In genomic region chr19:41431426-41432386, GRCh38 we compare ENCODE assay signal across 8 cellular contexts. TPM values are rescaled to one million over a fixed set of nuclear protein-coding genes. Genes with fewer than 3 reads are reported as not detected.
DNase-seq lines count a peak whose midpoint lies in the region; ATAC-seq, FAIRE-seq and TF ChIP-seq lines count a peak whose summit lies in the region.

No MANE protein-coding gene starts in this region.

- H3K9me1 ChIP-seq in K562 (ENCODE audit: control insufficient read depth, insufficient read depth, low read length): no peaks in the 10 kb centered on the region

- H3K4me1 ChIP-seq in Karpas-422 (ENCODE audit: low read length) (peaks cover 11% of the 10 kb centered on the region), K562 (replicated peaks in 1 of 2; ENCODE audit: control insufficient read depth in 2 of 2, insufficient read depth in 2 of 2, low read length in 2 of 2) (peaks cover 14 to 39% of the 10 kb centered on the region in 2 experiments; a peak in 4 of 5 replicates), MM.1S (ENCODE audit: low read length) (no peaks in the 10 kb centered on the region)

- TF ChIP-seq POLR2A in K562 (conservative IDR thresholded peaks at IDR 0.05): no peak

- H3K36me3 ChIP-seq in Karpas-422 (ENCODE audit: insufficient read depth, low read length) (peaks cover 8% of the 10 kb centered on the region; the same call in 1 of the 2 replicates), K562 (ENCODE audit: control insufficient read depth, insufficient read depth, low read length) (peaks cover 41% of the 10 kb centered on the region), MM.1S (replicated peaks; ENCODE audit: insufficient read depth, low read length) (no peaks in the 10 kb centered on the region)

- CTCF ChIA-PET in K562 (lab: Yijun Ruan, JAX; ENCODE audit: low intra/inter-chr PET ratio): no interaction called here

- intact Hi-C loops in K562 (cut with micrococcal nuclease): loop anchor here (5.0 to 10.0 kb wide), 2 partner anchors 34 to 67 kb away; partner anchors contain the start of genes B9D2, BCKDHA and EXOSC5

- TSS peak; percentile 32 for BruUV-seq in K562 (replicated peaks; lab: Mats Ljungman, UMichigan)

- H4K20me1 ChIP-seq in Karpas-422 (ENCODE audit: insufficient read depth, low read depth, low read length) (no peaks in the 10 kb centered on the region), K562 (replicated peaks; ENCODE audit: control insufficient read depth, insufficient read depth, low read length) (no peaks in the 10 kb centered on the region; the same call in 1 of the 2 replicates), MM.1S (ENCODE audit: insufficient read depth, low read length) (no peaks in the 10 kb centered on the region)

- TF ChIP-seq EP300 in K562 (IDR thresholded peaks at IDR 0.05; ENCODE audit: low read length): no peak

- H3K27me3 ChIP-seq in Karpas-422 (ENCODE audit: low read length) (no peaks in the 10 kb centered on the region), K562 (ENCODE audit: control insufficient read depth in 2 of 2, insufficient read depth in 2 of 2, low read length in 2 of 2) (no peaks in the 10 kb centered on the region), MM.1S (replicated peaks; ENCODE audit: insufficient read depth, low read length) (no peaks in the 10 kb centered on the region)

- H3K9ac ChIP-seq in Karpas-422 (ENCODE audit: low read length) (no peak overlapping the region), K562 (ENCODE audit: insufficient read depth in 1 of 2, low read depth in 2 of 2, low read length in 2 of 2) (peak overlapping the region in 1 of 2 experiments; percentile 65; a peak in 2 of 4 replicates), MM.1S (ENCODE audit: low read length) (no peak overlapping the region)

- ATAC-seq in K562 (no peak; the same call in 2 of the 3 replicates), GM21447 (IDR thresholded peaks at IDR 0.05; ENCODE audit: unreplicated experiment) (no peak)

- H3F3A ChIP-seq in MM.1S (ENCODE audit: insufficient read depth, low read length): no peaks in the 10 kb centered on the region

- FAIRE-seq in K562 (lab: Jason Lieb, UNC): peak; percentile 40

- H3K9me2 ChIP-seq in Karpas-422 (replicated peaks; ENCODE audit: insufficient read depth, low read length) (no peaks in the 10 kb centered on the region), MM.1S (replicated peaks; ENCODE audit: insufficient read depth, low read length) (no peaks in the 10 kb centered on the region)

- WGBS in K562 (ENCODE audit: insufficient coverage, low coverage, missing lambda C conversion rate): 73% methylated on average over 22 of the region's 23 CpGs

- H3K4me2 ChIP-seq in Karpas-422 (ENCODE audit: low read depth, low read length, poor library complexity, severe bottlenecking) (no peak overlapping the region), K562 (ENCODE audit: insufficient read depth, low read length) (no peak overlapping the region), MM.1S (ENCODE audit: low read depth, low read length) (no peak overlapping the region)

- H3K9me3 ChIP-seq in Karpas-422 (ENCODE audit: low read length) (no peaks in the 10 kb centered on the region), K562 (replicated peaks; ENCODE audit: control insufficient read depth, insufficient read depth, low read depth, low read length) (no peaks in the 10 kb centered on the region), MM.1S (replicated peaks; ENCODE audit: insufficient read depth, low read length) (no peaks in the 10 kb centered on the region)

- POLR2A ChIA-PET in K562 (lab: Yijun Ruan, JAX): interaction anchor here (0.6 to 1.5 kb wide), 3 partner anchors 8 to 650 kb away, joined by 3 to 11 read pairs (median 3); partner anchors contain the start of gene DMAC2

- in situ Hi-C loops in K562 (cut with MboI): no loop called here

- TF ChIP-seq RAD21 in K562 (CRISPR knock-in tag; conservative IDR thresholded peaks at IDR 0.05 in 1 of 2, IDR thresholded peaks at IDR 0.05 in 1 of 2): peak; percentile 36 to 66

- no peak overlapping the region for H3K4me3 ChIP-seq in Karpas-422 (ENCODE audit: low read length)
- H3K4me3 ChIP-seq in K562: no peak overlapping the region
- H3K4me3 ChIP-seq in MM.1S (ENCODE audit: low read length): no peak overlapping the region

- H3K79me2 ChIP-seq in Karpas-422 (ENCODE audit: low read length): no peaks in the 10 kb centered on the region
- peaks cover 8% of the 10 kb centered on the region; the same call in 2 of the 3 replicates for H3K79me2 ChIP-seq in K562 (ENCODE audit: control insufficient read depth, insufficient read depth, low read length)
- no peaks in the 10 kb centered on the region for H3K79me2 ChIP-seq in MM.1S (ENCODE audit: low read length)

- H2AFZ ChIP-seq in Karpas-422 (ENCODE audit: low read length): no peak overlapping the region
- H2AFZ ChIP-seq in K562 (ENCODE audit: low read depth, low read length): no peak overlapping the region
- H2AFZ ChIP-seq in MM.1S (ENCODE audit: low read length): no peak overlapping the region

- no peak overlapping the region for H3K27ac ChIP-seq in Karpas-422 (ENCODE audit: low read length)
- peak overlapping the region; percentile 39; the same call in 1 of the 3 replicates for H3K27ac ChIP-seq in K562 (ENCODE audit: extremely low read depth, low read depth, low read length)
- no peak overlapping the region for H3K27ac ChIP-seq in MM.1S (ENCODE audit: low read length)

- DNase-seq in COLO668 (lab: John Stamatoyannopoulos, UW; ENCODE audit: unreplicated experiment) (peak; percentile 3), Karpas-422 (peak; percentile 46), K562 (ENCODE audit: extremely low read depth in 1 of 4, low spot score in 3 of 4) (peak in 2 of 4 experiments; percentile 41 to 57), lung microvascular endothelial cell (ENCODE audit: low read depth in 2 of 2) (peak; percentile 50 to 71), MM.1S (no peak), RPMI8226 (no peak), islet precursor cell (no peak)

- TF ChIP-seq CTCF in K562 (IDR thresholded peaks at IDR 0.05 in 2 of 3, conservative IDR thresholded peaks at IDR 0.05 in 1 of 3; ENCODE audit: insufficient read depth in 2 of 3, low read depth in 1 of 3, low read length in 3 of 3) (peak; percentile 59 to 78 (median 62); a peak in 5 of 6 replicates), MM.1S (IDR thresholded peaks at IDR 0.05; ENCODE audit: low read length) (no peak)

RNA-seq across cellular contexts. Expression of gene B3GNT8, which starts 4.5 kb away (rescaled TPM):
- not detected in 2 replicates for total RNA-seq in Karpas-422 (2014; rRNA removed; shearing (Covaris generic); ENCODE audit: low replicate concordance)
- total RNA-seq in K562 (2011; cell fraction: chromatin; rRNA removed; ENCODE audit: low replicate concordance): 0.35 and 1.2 TPM in 2 replicates
- 2.5 and 3.7 TPM in 2 replicates for total RNA-seq in K562 (2011; cell fraction: nucleolus; rRNA removed)
- 0.66 TPM in 1 of 2 replicates, not detected in the other for total RNA-seq in K562 (2011; cell fraction: nucleoplasm; rRNA removed)
- 1.00 and 2.3 TPM in 2 replicates for total RNA-seq in K562 (2014; rRNA removed)
- total RNA-seq in K562 (2014; rRNA removed; fragmentation: Illumina TruSeq; extraction: Trizol): not detected in 2 replicates
- 0.83 and 0.90 TPM in 2 replicates for total RNA-seq in K562 (2015; rRNA removed; fragmentation: Illumina TruSeq; extraction: Trizol)
- 2.9 and 3.4 TPM in 2 replicates for total RNA-seq in K562 (2021)
- polyA plus RNA-seq in K562 (2011; rRNA removed): 0.23 and 0.35 TPM in 2 replicates
- 0.18 and 0.86 TPM in 2 replicates for polyA plus RNA-seq in K562 (2011; cell fraction: cytosol; rRNA removed)
- 0.25 and 0.50 TPM in 2 replicates for polyA plus RNA-seq in K562 (2011; cell fraction: nucleus; rRNA removed)
- 2.8 and 5.4 TPM in 2 replicates for polyA plus RNA-seq in K562 (2012)
- 0.21 and 2.0 TPM in 2 replicates for polyA plus RNA-seq in K562 (2014; fragmentation: Illumina TruSeq; extraction: Trizol)
- polyA plus RNA-seq in K562 (2014; fragmentation: Nextera tagmentation; extraction: Ambion mirVana): under 1 TPM in 1 of 2 experiments, not detected in 1; 0.11 TPM
- 0.65 and 1.3 TPM in 2 replicates for polyA plus RNA-seq in K562 (2014; rRNA removed)
- polyA minus RNA-seq in K562 (2011; rRNA and poly(A)+ RNA removed): 0.09 and 0.28 TPM in 2 replicates
- polyA minus RNA-seq in K562 (2011; cell fraction: cytosol; rRNA and poly(A)+ RNA removed): 1.8 TPM in 1 of 2 replicates, not detected in the other
- polyA minus RNA-seq in K562 (2011; cell fraction: nucleus; rRNA and poly(A)+ RNA removed): 0.67 and 0.81 TPM in 2 replicates
- total RNA-seq in lung microvascular endothelial cell: 2.2 and 3.0 TPM in 2 replicates

RNA-seq across cellular contexts. Expression of gene DMAC2, which starts 8.0 kb away (rescaled TPM):
- total RNA-seq in Karpas-422 (2014; rRNA removed; shearing (Covaris generic); ENCODE audit: low replicate concordance): 25.1 and 30.3 TPM in 2 replicates
- total RNA-seq in K562 (2011; cell fraction: chromatin; rRNA removed; ENCODE audit: low replicate concordance): 25.5 and 29.9 TPM in 2 replicates
- 19.3 and 23.6 TPM in 2 replicates for total RNA-seq in K562 (2011; cell fraction: nucleolus; rRNA removed)
- 29.0 and 48.6 TPM in 2 replicates for total RNA-seq in K562 (2011; cell fraction: nucleoplasm; rRNA removed)
- total RNA-seq in K562 (2014; rRNA removed) (39.1 and 43.5 TPM in 2 replicates), K562 (2014; rRNA removed; fragmentation: Illumina TruSeq; extraction: Trizol) (33.0 and 34.1 TPM in 2 replicates), K562 (2015; rRNA removed; fragmentation: Illumina TruSeq; extraction: Trizol) (43.1 and 43.2 TPM in 2 replicates), K562 (2021) (51.5 and 55.0 TPM in 2 replicates), lung microvascular endothelial cell (30.5 and 36.3 TPM in 2 replicates)
- polyA plus RNA-seq in K562 (2011; rRNA removed) (45.3 and 64.1 TPM in 2 replicates), K562 (2014; fragmentation: Illumina TruSeq; extraction: Trizol) (58.1 and 59.4 TPM in 2 replicates), K562 (2014; fragmentation: Nextera tagmentation; extraction: Ambion mirVana) (10 to 100 TPM; 12.9 to 20.2 TPM), K562 (2014; rRNA removed) (61.0 and 61.2 TPM in 2 replicates)
- 92.7 and 108 TPM in 2 replicates for polyA plus RNA-seq in K562 (2011; cell fraction: cytosol; rRNA removed)
- polyA plus RNA-seq in K562 (2011; cell fraction: nucleus; rRNA removed): 33.7 and 36.8 TPM in 2 replicates
- 51.4 and 59.0 TPM in 2 replicates for polyA plus RNA-seq in K562 (2012)
- 49.5 and 56.9 TPM in 2 replicates for polyA minus RNA-seq in K562 (2011; rRNA and poly(A)+ RNA removed)
- 29.7 and 36.7 TPM in 2 replicates for polyA minus RNA-seq in K562 (2011; cell fraction: cytosol; rRNA and poly(A)+ RNA removed)
- polyA minus RNA-seq in K562 (2011; cell fraction: nucleus; rRNA and poly(A)+ RNA removed): 7.0 and 9.7 TPM in 2 replicates

RNA-seq across cellular contexts. Expression of gene ERICH4, which starts 11.2 kb away (rescaled TPM):
- total RNA-seq in Karpas-422 (2014; rRNA removed; shearing (Covaris generic); ENCODE audit: low replicate concordance): not detected in 2 replicates
- total RNA-seq in K562 (2011; cell fraction: chromatin; rRNA removed; ENCODE audit: low replicate concordance): not detected in 2 replicates
- total RNA-seq in K562 (2011; cell fraction: nucleolus; rRNA removed): not detected in 2 replicates
- not detected in 2 replicates for total RNA-seq in K562 (2011; cell fraction: nucleoplasm; rRNA removed)
- total RNA-seq in K562 (2014; rRNA removed) (not detected in 2 replicates), K562 (2014; rRNA removed; fragmentation: Illumina TruSeq; extraction: Trizol) (not detected in 2 replicates), K562 (2015; rRNA removed; fragmentation: Illumina TruSeq; extraction: Trizol) (not detected in 2 replicates), K562 (2021) (not detected in 2 replicates), lung microvascular endothelial cell (not detected in 2 replicates)
- polyA plus RNA-seq in K562 (2011; rRNA removed) (0.08 TPM in 1 of 2 replicates, not detected in the other), K562 (2014; fragmentation: Illumina TruSeq; extraction: Trizol) (not detected in 2 replicates), K562 (2014; fragmentation: Nextera tagmentation; extraction: Ambion mirVana) (not detected), K562 (2014; rRNA removed) (not detected in 2 replicates)
- polyA plus RNA-seq in K562 (2011; cell fraction: cytosol; rRNA removed): 0.07 TPM in 1 of 2 replicates, not detected in the other
- polyA plus RNA-seq in K562 (2011; cell fraction: nucleus; rRNA removed): not detected in 2 replicates
- polyA plus RNA-seq in K562 (2012): 0.16 TPM in 1 of 2 replicates, not detected in the other
- not detected in 2 replicates for polyA minus RNA-seq in K562 (2011; rRNA and poly(A)+ RNA removed)
- polyA minus RNA-seq in K562 (2011; cell fraction: cytosol; rRNA and poly(A)+ RNA removed): not detected in 2 replicates
- not detected in 2 replicates for polyA minus RNA-seq in K562 (2011; cell fraction: nucleus; rRNA and poly(A)+ RNA removed)

RNA-seq across cellular contexts. Expression of gene BCKDHA, which starts 34.1 kb away (rescaled TPM):
- total RNA-seq in Karpas-422 (2014; rRNA removed; shearing (Covaris generic); ENCODE audit: low replicate concordance): 112 and 116 TPM in 2 replicates
- total RNA-seq in K562 (2011; cell fraction: chromatin; rRNA removed; ENCODE audit: low replicate concordance): 10.6 and 34.3 TPM in 2 replicates
- total RNA-seq in K562 (2011; cell fraction: nucleolus; rRNA removed): 28.8 and 36.0 TPM in 2 replicates
- 11.3 and 14.4 TPM in 2 replicates for total RNA-seq in K562 (2011; cell fraction: nucleoplasm; rRNA removed)
- total RNA-seq in K562 (2014; rRNA removed) (44.5 and 52.5 TPM in 2 replicates), K562 (2014; rRNA removed; fragmentation: Illumina TruSeq; extraction: Trizol) (2.0 and 4.8 TPM in 2 replicates), K562 (2015; rRNA removed; fragmentation: Illumina TruSeq; extraction: Trizol) (10.6 and 14.0 TPM in 2 replicates), K562 (2021) (14.6 and 16.6 TPM in 2 replicates), lung microvascular endothelial cell (36.1 and 40.1 TPM in 2 replicates)
- polyA plus RNA-seq in K562 (2011; rRNA removed) (14.1 and 30.0 TPM in 2 replicates), K562 (2014; fragmentation: Illumina TruSeq; extraction: Trizol) (24.0 and 28.8 TPM in 2 replicates), K562 (2014; fragmentation: Nextera tagmentation; extraction: Ambion mirVana) (1 to 10 TPM; 4.5 to 6.4 TPM), K562 (2014; rRNA removed) (23.0 and 26.9 TPM in 2 replicates)
- 42.6 and 93.8 TPM in 2 replicates for polyA plus RNA-seq in K562 (2011; cell fraction: cytosol; rRNA removed)
- polyA plus RNA-seq in K562 (2011; cell fraction: nucleus; rRNA removed): 46.1 and 46.4 TPM in 2 replicates
- 18.7 and 29.6 TPM in 2 replicates for polyA plus RNA-seq in K562 (2012)
- polyA minus RNA-seq in K562 (2011; rRNA and poly(A)+ RNA removed): 6.4 and 7.1 TPM in 2 replicates
- polyA minus RNA-seq in K562 (2011; cell fraction: cytosol; rRNA and poly(A)+ RNA removed): 22.1 and 33.9 TPM in 2 replicates
- polyA minus RNA-seq in K562 (2011; cell fraction: nucleus; rRNA and poly(A)+ RNA removed): 11.6 and 15.8 TPM in 2 replicates

RNA-seq across cellular contexts. Expression of gene EXOSC5, which starts 34.5 kb away (rescaled TPM):
- 67.6 and 74.7 TPM in 2 replicates for total RNA-seq in Karpas-422 (2014; rRNA removed; shearing (Covaris generic); ENCODE audit: low replicate concordance)
- 10.4 and 27.0 TPM in 2 replicates for total RNA-seq in K562 (2011; cell fraction: chromatin; rRNA removed; ENCODE audit: low replicate concordance)
- 28.7 and 35.4 TPM in 2 replicates for total RNA-seq in K562 (2011; cell fraction: nucleolus; rRNA removed)
- 18.0 and 19.2 TPM in 2 replicates for total RNA-seq in K562 (2011; cell fraction: nucleoplasm; rRNA removed)
- total RNA-seq in K562 (2014; rRNA removed) (37.8 and 47.1 TPM in 2 replicates), K562 (2014; rRNA removed; fragmentation: Illumina TruSeq; extraction: Trizol) (8.6 and 10.9 TPM in 2 replicates), K562 (2015; rRNA removed; fragmentation: Illumina TruSeq; extraction: Trizol) (32.5 and 35.0 TPM in 2 replicates), K562 (2021) (59.7 and 66.0 TPM in 2 replicates), lung microvascular endothelial cell (12.9 and 13.9 TPM in 2 replicates)
- polyA plus RNA-seq in K562 (2011; rRNA removed) (43.3 and 53.6 TPM in 2 replicates), K562 (2014; fragmentation: Illumina TruSeq; extraction: Trizol) (22.3 and 47.3 TPM in 2 replicates), K562 (2014; fragmentation: Nextera tagmentation; extraction: Ambion mirVana) (10 to 100 TPM; 15.1 to 41.8 TPM), K562 (2014; rRNA removed) (75.5 and 76.1 TPM in 2 replicates)
- polyA plus RNA-seq in K562 (2011; cell fraction: cytosol; rRNA removed): 64.2 and 117 TPM in 2 replicates
- 33.3 and 35.8 TPM in 2 replicates for polyA plus RNA-seq in K562 (2011; cell fraction: nucleus; rRNA removed)
- polyA plus RNA-seq in K562 (2012): 51.8 and 96.9 TPM in 2 replicates
- 8.8 and 12.2 TPM in 2 replicates for polyA minus RNA-seq in K562 (2011; rRNA and poly(A)+ RNA removed)
- polyA minus RNA-seq in K562 (2011; cell fraction: cytosol; rRNA and poly(A)+ RNA removed): 19.4 and 42.8 TPM in 2 replicates
- polyA minus RNA-seq in K562 (2011; cell fraction: nucleus; rRNA and poly(A)+ RNA removed): 10.1 and 11.0 TPM in 2 replicates

Comparison
In these comparisons a context has a peak if more than half of its experiments do, and no peak if none do; other contexts are left out.
1. DNase-seq: peak in COLO668 (single experiment), Karpas-422 (single experiment) and lung microvascular endothelial cell (2 of 2); none in MM.1S (single experiment), RPMI8226 (single experiment) and islet precursor cell (single experiment).